13 cellular contexts compared by ENCODE assay signal in genomic region chr11:132200303-132200936, GRCh38.
"Had no signal": no experiment of that assay in that cellular context is flagged by ENCODE, and none has a peak within 500 bp of the region (broad histone marks: within the 10 kb centered on the region; RNA-seq: fewer than 3 reads in every experiment).

No MANE protein-coding gene starts in this region.

- H3K27me3 Mint-ChIP-seq: activated B cell treated with CpG ODN at 0.5 μM for 24 hours; activated CD4-positive, alpha-beta T cell treated with anti-CD3 and anti-CD28 coated beads, Interleukin-2, amount 10 ng/mL, durations not matched to agents 7 days and 5 days; activated naive CD4-positive, alpha-beta T cell treated with anti-CD3 and anti-CD28 coated beads, Interleukin-2, amount 10 ng/mL, durations not matched to agents 7 days and 5 days had no signal

- H3K4me3 Mint-ChIP-seq: activated B cell treated with CpG ODN at 0.5 μM for 24 hours; activated CD4-positive, alpha-beta T cell treated with anti-CD3 and anti-CD28 coated beads, Interleukin-2, amount 10 ng/mL, durations not matched to agents 7 days and 5 days; activated naive CD4-positive, alpha-beta T cell treated with anti-CD3 and anti-CD28 coated beads, Interleukin-2, amount 10 ng/mL, durations not matched to agents 7 days and 5 days had no signal

- H3K27me3 ChIP-seq: cardiac muscle cell, pancreas had no signal

- H3K4me3 ChIP-seq: cardiac muscle cell, heart right ventricle, left ventricle myocardium inferior, pancreas, skin epidermis, stomach, thoracic aorta had no signal

- H3K4me1 Mint-ChIP-seq: activated B cell treated with CpG ODN at 0.5 μM for 24 hours; activated CD4-positive, alpha-beta T cell treated with anti-CD3 and anti-CD28 coated beads, Interleukin-2, amount 10 ng/mL, durations not matched to agents 7 days and 5 days; activated naive CD4-positive, alpha-beta T cell treated with anti-CD3 and anti-CD28 coated beads, Interleukin-2, amount 10 ng/mL, durations not matched to agents 7 days and 5 days had no signal

- H3K36me3 ChIP-seq: cardiac muscle cell, heart right ventricle, left ventricle myocardium inferior, pancreas, stomach, thoracic aorta had no signal

- H3K27ac ChIP-seq: cardiac muscle cell, heart right ventricle, left ventricle myocardium inferior, pancreas, skin epidermis, stomach, thoracic aorta had no signal

- DNase-seq: activated B cell treated with CpG ODN at 0.5 μM for 24 hours; activated CD4-positive, alpha-beta T cell treated with anti-CD3 and anti-CD28 coated beads, Interleukin-2, amount 10 ng/mL, durations not matched to agents 7 days and 5 days; activated CD8-positive, alpha-beta memory T cell treated with anti-CD3 and anti-CD28 coated beads for 24 hours; activated naive CD4-positive, alpha-beta T cell treated with anti-CD3 and anti-CD28 coated beads, Interleukin-2, amount 10 ng/mL, durations not matched to agents 7 days and 5 days; heart right ventricle; islet precursor cell; left ventricle myocardium inferior; pancreas; stimulated activated CD4-positive, alpha-beta T cell treated with anti-CD3 and anti-CD28 coated beads, Interleukin-4, amount 100 ng/mL, for 4 hours; stomach had no signal

- ATAC-seq: heart right ventricle, pancreas had no signal

- H3K36me3 Mint-ChIP-seq: activated naive CD4-positive, alpha-beta T cell treated with anti-CD3 and anti-CD28 coated beads, Interleukin-2, amount 10 ng/mL, durations not matched to agents 7 days and 5 days had no signal

- H3K4me1 ChIP-seq: heart right ventricle, left ventricle myocardium inferior, pancreas, stomach had no signal

- H3K9me3 ChIP-seq: pancreas, stomach, thoracic aorta had no signal

- H3K27ac Mint-ChIP-seq: activated B cell treated with CpG ODN at 0.5 μM for 24 hours; activated CD4-positive, alpha-beta T cell treated with anti-CD3 and anti-CD28 coated beads, Interleukin-2, amount 10 ng/mL, durations not matched to agents 7 days and 5 days; activated naive CD4-positive, alpha-beta T cell treated with anti-CD3 and anti-CD28 coated beads, Interleukin-2, amount 10 ng/mL, durations not matched to agents 7 days and 5 days had no signal
